In the genomic region with DNA sequence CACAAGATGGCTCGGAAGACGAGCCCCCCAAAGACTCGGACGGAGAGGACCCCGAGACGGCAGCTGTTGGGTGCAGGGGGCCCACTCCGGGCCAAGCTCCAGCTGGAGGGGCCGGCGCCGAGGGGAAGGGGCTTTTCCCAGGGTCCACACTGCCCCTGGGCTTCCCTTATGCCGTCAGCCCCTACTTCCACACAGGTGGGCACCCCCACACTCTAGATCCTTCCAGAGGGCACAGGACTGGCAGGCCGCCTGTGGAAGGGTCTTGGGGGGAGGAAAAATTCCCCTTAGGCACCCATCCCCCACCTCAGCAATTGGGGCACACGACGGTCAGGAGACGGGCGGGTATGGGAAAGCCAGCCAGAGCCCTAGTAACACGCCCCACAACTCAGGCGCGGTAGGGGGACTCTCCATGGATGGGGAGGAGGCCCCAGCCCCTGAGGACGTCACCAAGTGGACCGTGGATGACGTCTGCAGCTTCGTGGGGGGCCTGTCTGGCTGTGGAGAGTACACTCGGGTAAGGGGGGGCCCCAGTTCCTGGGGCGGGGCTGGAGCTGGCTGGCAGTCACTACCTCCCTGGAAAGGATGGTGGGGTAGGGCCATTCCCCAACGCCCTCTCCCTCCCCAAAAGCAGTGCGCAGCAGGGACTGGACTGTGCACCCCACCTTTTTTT, we compare ENCODE assay signal across 9 cellular contexts. TPM values are rescaled to one million over a fixed set of nuclear protein-coding genes. Genes with fewer than 3 reads are reported as not detected.
DNase-seq lines count a peak whose midpoint lies in the region; ATAC-seq and TF ChIP-seq lines count a peak whose summit lies in the region.
"Had no signal": no experiment of that assay in that cellular context is flagged by ENCODE, and none has a peak within 500 bp of the region (broad histone marks: within the 10 kb centered on the region; RNA-seq: fewer than 3 reads in every experiment).

No MANE protein-coding gene starts in this region.

- H3K9me3 ChIP-seq in BLaER1 treated with 17β-estradiol and CSF1 and Interleukin-3, amounts not matched to agents 10 nM and 100 nM (replicated peaks in 1 of 11) = no peaks in the 10 kb centered on the region
- H3K9me3 ChIP-seq in esophagus (ENCODE audit: control insufficient read depth in 2 of 2, insufficient read depth in 1 of 2, low read depth in 1 of 2, low read length in 1 of 2) = peaks cover 0 to 3% of the 10 kb centered on the region in 2 donors

- no peak for ATAC-seq in HG02852 (IDR thresholded peaks at IDR 0.05; ENCODE audit: unreplicated experiment)

- peaks cover 25% of the 10 kb centered on the region for H3K36me3 Mint-ChIP-seq in nephron (ENCODE audit: low read depth)

- peak overlapping the region; percentile 85 to 98 (median 92) for H3K4me2 ChIP-seq in BLaER1 treated with 17β-estradiol and CSF1 and Interleukin-3, amounts not matched to agents 10 nM and 100 nM

- 13% methylated on average over 20 to 27 of the region's 27 CpGs for WGBS in esophagus, 2 donors

- DNase-seq in NCI-H226 (peak; percentile 50), NCI-H446 treated with DMSO at 0.1 percent for 48 hours (lab: John Stamatoyannopoulos, UW) (no peak), T-helper 9 cell (no peak), NCI-H1105 (lab: John Stamatoyannopoulos, UW) (no peak)

- peaks cover 7% of the 10 kb centered on the region for H3K27me3 Mint-ChIP-seq in nephron (ENCODE audit: low read depth)

- H4K20me1 ChIP-seq in BLaER1 treated with 17β-estradiol and CSF1 and Interleukin-3, amounts not matched to agents 10 nM and 100 nM = peaks cover 14 to 100% (median 99%) of the 10 kb centered on the region in 11 experiments; a peak in 21 of 22 replicates

- peak overlapping the region in 9 of 10 experiments; percentile 43 to 67 (median 57); a peak in 12 of 20 replicates for H3K4me3 ChIP-seq in BLaER1 treated with 17β-estradiol and CSF1 and Interleukin-3, amounts not matched to agents 10 nM and 100 nM
- H3K4me3 ChIP-seq in esophagus (ENCODE audit: low read depth in 1 of 2, low read length in 2 of 2) = no peak overlapping the region

- H3K4me1 Mint-ChIP-seq in nephron = peaks cover 29% of the 10 kb centered on the region

- no peak overlapping the region; a peak in 1 of 22 replicates for H3K9ac ChIP-seq in BLaER1 treated with 17β-estradiol and CSF1 and Interleukin-3, amounts not matched to agents 10 nM and 100 nM

- peaks cover 65 to 84% (median 71%) of the 10 kb centered on the region in 11 experiments for H3K27me3 ChIP-seq in BLaER1 treated with 17β-estradiol and CSF1 and Interleukin-3, amounts not matched to agents 10 nM and 100 nM
- H3K27me3 ChIP-seq in esophagus (ENCODE audit: control insufficient read depth in 1 of 2, insufficient read depth in 2 of 2, low read length in 2 of 2) = peaks cover 0 to 28% of the 10 kb centered on the region in 2 donors

- H3K27ac ChIP-seq in BLaER1 treated with 17β-estradiol and CSF1 and Interleukin-3, amounts not matched to agents 10 nM and 100 nM = no peak overlapping the region
- peak overlapping the region; percentile 2 to 37 for H3K27ac ChIP-seq in esophagus (ENCODE audit: low read depth in 2 of 2, low read length in 1 of 2)

- H3K9me3 Mint-ChIP-seq in nephron = no peaks in the 10 kb centered on the region
- H3K9me3 Mint-ChIP-seq: activated T-helper 2 cell treated with anti-CD3 and anti-CD28 coated beads, Interferon-gamma antibody, Interleukin-2, Interleukin-4, amounts not matched to agents 10 μg/mL and 5 μg/mL and 100 μg/mL, durations not matched to agents 14 hours and 24 hours and 36 hours had no signal

- peak overlapping the region; percentile 60 to 68 (median 66) for H3K4me3 Mint-ChIP-seq in nephron

- TF ChIP-seq CTCF in nephron (IDR thresholded peaks at IDR 0.05; ENCODE audit: unreplicated experiment in 3 of 3) = no peak

- peak overlapping the region; percentile 93 to 97 (median 95) for H3K27ac Mint-ChIP-seq in nephron
- H3K27ac Mint-ChIP-seq: activated T-helper 2 cell treated with anti-CD3 and anti-CD28 coated beads, Interferon-gamma antibody, Interleukin-2, Interleukin-4, amounts not matched to agents 10 μg/mL and 5 μg/mL and 100 μg/mL, durations not matched to agents 14 hours and 24 hours and 36 hours had no signal

- peaks cover 32 to 78% (median 71%) of the 10 kb centered on the region in 10 experiments; a peak in 19 of 20 replicates for H3K4me1 ChIP-seq in BLaER1 treated with 17β-estradiol and CSF1 and Interleukin-3, amounts not matched to agents 10 nM and 100 nM
- peaks cover 13 to 23% of the 10 kb centered on the region in 2 donors for H3K4me1 ChIP-seq in esophagus (ENCODE audit: control insufficient read depth in 2 of 2, insufficient read depth in 2 of 2, low read length in 1 of 2)

- H3K36me3 ChIP-seq in BLaER1 treated with 17β-estradiol and CSF1 and Interleukin-3, amounts not matched to agents 10 nM and 100 nM = peaks cover 35 to 48% (median 44%) of the 10 kb centered on the region in 11 experiments
- peaks cover 0 to 30% of the 10 kb centered on the region in 2 donors for H3K36me3 ChIP-seq in esophagus (ENCODE audit: control insufficient read depth in 2 of 2, insufficient read depth in 2 of 2, low read length in 1 of 2)

RNA-seq across cellular contexts. Expression of a gene that starts 16.1 kb away (rescaled TPM):
- polyA plus RNA-seq in esophagus = 10 to 100 TPM; 60.8 to 67.4 TPM

RNA-seq across cellular contexts. Expression of a gene that starts 17.4 kb away (rescaled TPM):
- polyA plus RNA-seq in esophagus = 10 to 100 TPM; 11.9 to 21.8 TPM

RNA-seq across cellular contexts. Expression of a gene that starts 19.3 kb away (rescaled TPM):
- 1 to 10 TPM in 1 of 2 donors, under 1 TPM in 1; 0.68 to 1.5 TPM for polyA plus RNA-seq in esophagus

RNA-seq across cellular contexts. Expression of a gene that starts 23.3 kb away (rescaled TPM):
- 10 to 100 TPM; 35.6 to 74.7 TPM for polyA plus RNA-seq in esophagus

RNA-seq across cellular contexts. Expression of a gene that starts 38.9 kb away (rescaled TPM):
- 1 to 10 TPM in 1 of 2 donors, under 1 TPM in 1; 0.47 to 3.4 TPM for polyA plus RNA-seq in esophagus

Comparison
In these comparisons a context has a peak if more than half of its experiments do, and no peak if none do; other contexts are left out.
1. H3K27ac ChIP-seq: peak in esophagus (2 of 2); none in BLaER1 treated with 17β-estradiol and CSF1 and Interleukin-3, amounts not matched to agents 10 nM and 100 nM (0 of 11).
2. H3K4me3 ChIP-seq: peak in BLaER1 treated with 17β-estradiol and CSF1 and Interleukin-3, amounts not matched to agents 10 nM and 100 nM (9 of 10); none in esophagus (0 of 2).